In genomic region chr7:50141131-50141530, GRCh38 we compare ENCODE assay signal across 26 cellular contexts. TPM values are rescaled to one million over a fixed set of nuclear protein-coding genes. Genes with fewer than 3 reads are reported as not detected.
"Had no signal": no experiment of that assay in that cellular context is flagged by ENCODE, and none has a peak within 500 bp of the region (broad histone marks: within the 10 kb centered on the region; RNA-seq: fewer than 3 reads in every experiment).

No MANE protein-coding gene starts in this region.

- H3K4me3 Mint-ChIP-seq: activated CD4-positive, alpha-beta memory T cell treated with anti-CD3 and anti-CD28 coated beads, Interleukin-2, amount 10 ng/mL, durations not matched to agents 7 days and 5 days; activated CD4-positive, alpha-beta T cell treated with anti-CD3 and anti-CD28 coated beads, Interleukin-2, amount 10 ng/mL, durations not matched to agents 7 days and 5 days; activated naive CD4-positive, alpha-beta T cell treated with anti-CD3 and anti-CD28 coated beads, Interleukin-2, amount 50 U/mL, for 24 hours; T-helper 17 cell; WTC11 had no signal

- H3K27me3 Mint-ChIP-seq: activated naive CD4-positive, alpha-beta T cell treated with anti-CD3 and anti-CD28 coated beads, Interleukin-2, amount 50 U/mL, for 24 hours had no signal

- H3K27me3 ChIP-seq: breast epithelium, SJSA1 had no signal

- H3K4me3 ChIP-seq: breast epithelium, SJSA1 had no signal

- H3K36me3 ChIP-seq: breast epithelium, SJSA1 had no signal

- H3K27ac Mint-ChIP-seq: activated CD4-positive, alpha-beta memory T cell treated with anti-CD3 and anti-CD28 coated beads, Interleukin-2, amount 10 ng/mL, durations not matched to agents 7 days and 5 days; activated CD4-positive, alpha-beta T cell treated with anti-CD3 and anti-CD28 coated beads, Interleukin-2, amount 10 ng/mL, durations not matched to agents 7 days and 5 days; activated naive CD4-positive, alpha-beta T cell treated with anti-CD3 and anti-CD28 coated beads, Interleukin-2, amount 50 U/mL, for 24 hours; T-helper 17 cell; WTC11 had no signal

- DNase-seq: activated CD4-positive, alpha-beta memory T cell treated with anti-CD3 and anti-CD28 coated beads, Interleukin-2, amount 10 ng/mL, durations not matched to agents 7 days and 5 days; activated CD4-positive, alpha-beta T cell treated with anti-CD3 and anti-CD28 coated beads for 1 hour; activated CD4-positive, alpha-beta T cell treated with anti-CD3 and anti-CD28 coated beads, Interleukin-2, amount 10 ng/mL, durations not matched to agents 7 days and 5 days; activated effector memory CD4-positive, alpha-beta T cell treated with Interleukin-2 at 50 U/mL for 16 hours; activated naive CD4-positive, alpha-beta T cell; aorta; central memory CD4-positive, alpha-beta T cell; KBM-7; NCI-H1092; NCI-H1417; NCI-H1930; NCI-H345; NCI-H510A; NCI-H526 treated with DMSO at 0.1 percent for 48 hours; NCI-H82; PC-3; SHP77; T-helper 17 cell; T-helper 9 cell had no signal

- H3K4me1 Mint-ChIP-seq: WTC11 had no signal

- ATAC-seq: PC-3, T-helper 17 cell had no signal

- H3K36me3 Mint-ChIP-seq: activated naive CD4-positive, alpha-beta T cell treated with anti-CD3 and anti-CD28 coated beads, Interleukin-2, amount 50 U/mL, for 24 hours; WTC11 had no signal

- H3K9me3 Mint-ChIP-seq: activated CD4-positive, alpha-beta memory T cell treated with anti-CD3 and anti-CD28 coated beads, Interleukin-2, amount 10 ng/mL, durations not matched to agents 7 days and 5 days; activated CD4-positive, alpha-beta T cell treated with anti-CD3 and anti-CD28 coated beads, Interleukin-2, amount 10 ng/mL, durations not matched to agents 7 days and 5 days; activated naive CD4-positive, alpha-beta T cell treated with anti-CD3 and anti-CD28 coated beads, Interleukin-2, amount 50 U/mL, for 24 hours had no signal

- H3K27ac ChIP-seq: breast epithelium, SJSA1 had no signal

- H3K4me1 ChIP-seq: breast epithelium, SJSA1 had no signal

- H3K9me3 ChIP-seq: breast epithelium, SJSA1 had no signal

RNA-seq across cellular contexts. Expression of gene ZPBP, which starts 48.1 kb away (rescaled TPM):
- total RNA-seq: activated CD4-positive, alpha-beta memory T cell treated with anti-CD3 and anti-CD28 coated beads, Interleukin-2, amount 10 ng/mL, durations not matched to agents 7 days and 5 days; activated CD4-positive, alpha-beta T cell treated with anti-CD3 and anti-CD28 coated beads, Interleukin-2, amount 10 ng/mL, durations not matched to agents 7 days and 5 days; aorta; breast epithelium; chondrocyte; LHCN-M2; M059J; PC-3; SJSA1; T-helper 17 cell; WTC11 had no signal
- polyA plus RNA-seq: aorta had no signal
